In the genomic region with DNA sequence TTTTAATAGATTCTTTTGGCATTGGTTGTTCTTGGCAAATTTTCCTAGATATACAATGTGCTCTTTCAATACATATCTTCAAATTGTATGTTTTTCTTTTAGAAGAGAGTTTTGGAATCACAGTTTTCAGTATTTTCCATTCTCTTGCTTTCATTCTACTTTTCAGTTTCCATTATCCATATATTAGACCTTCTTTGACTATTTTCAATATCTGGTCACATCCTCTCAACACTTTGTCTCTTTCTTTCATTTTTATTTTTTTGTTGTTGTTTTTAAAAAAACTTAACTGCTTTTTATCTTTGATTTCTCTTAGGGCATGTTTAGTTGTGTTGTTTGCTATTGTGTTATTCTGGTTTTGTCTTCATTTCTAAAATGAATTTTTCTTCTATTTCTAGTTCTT, we compare ENCODE assay signal across 21 cellular contexts. TPM values are rescaled to one million over a fixed set of nuclear protein-coding genes. Genes with fewer than 3 reads are reported as not detected.
DNase-seq lines count a peak whose midpoint lies in the region; TF ChIP-seq lines count a peak whose summit lies in the region.
"Had no signal": no experiment of that assay in that cellular context is flagged by ENCODE, and none has a peak within 500 bp of the region (broad histone marks: within the 10 kb centered on the region; RNA-seq: fewer than 3 reads in every experiment).

No MANE protein-coding gene starts in this region.

- peaks cover 2% of the 10 kb centered on the region for H3K36me3 Mint-ChIP-seq in activated naive CD4-positive, alpha-beta T cell treated with anti-CD3 and anti-CD28 coated beads, Interleukin-2, amount 50 U/mL, for 24 hours
- H3K36me3 Mint-ChIP-seq in endodermal cell (ENCODE audit: low read depth), result peaks cover 4% of the 10 kb centered on the region
- H3K36me3 Mint-ChIP-seq: CD8-positive, alpha-beta T cell had no signal

- H3K9me3 Mint-ChIP-seq in activated naive CD4-positive, alpha-beta T cell treated with anti-CD3 and anti-CD28 coated beads, Interleukin-2, amount 50 U/mL, for 24 hours, result peaks cover 13% of the 10 kb centered on the region
- H3K9me3 Mint-ChIP-seq in endodermal cell, result peaks cover 36% of the 10 kb centered on the region

- no peaks in the 10 kb centered on the region for H4K20me1 ChIP-seq in OCI-LY7 (ENCODE audit: insufficient read depth, low read length)
- H4K20me1 ChIP-seq: BLaER1 treated with 17β-estradiol and CSF1 and Interleukin-3, amounts not matched to agents 10 nM and 100 nM had no signal

- H3K9ac ChIP-seq in endodermal cell (ENCODE audit: extremely low read depth, low read length, poor library complexity, severe bottlenecking), result no peak overlapping the region
- H3K9ac ChIP-seq: BLaER1 treated with 17β-estradiol and CSF1 and Interleukin-3, amounts not matched to agents 10 nM and 100 nM; GM23248 had no signal

- no peaks in the 10 kb centered on the region for H3K9me2 ChIP-seq in OCI-LY7 (ENCODE audit: insufficient read depth, low read length)

- no peak for TF ChIP-seq EP300 in suprapubic skin (IDR thresholded peaks at IDR 0.05)

- 0 out of 2 replicates have a peak, but pooled peaks have one; percentile 11 for TF ChIP-seq CTCF in OCI-LY7 (conservative IDR thresholded peaks at IDR 0.05; ENCODE audit: low read length)
- no peak for TF ChIP-seq CTCF in endodermal cell (conservative IDR thresholded peaks at IDR 0.05)
- no peak for TF ChIP-seq CTCF in suprapubic skin (IDR thresholded peaks at IDR 0.05)

- H2AFZ ChIP-seq in OCI-LY7 (ENCODE audit: low read length), result no peak overlapping the region
- H2AFZ ChIP-seq: GM23248 had no signal

- peaks cover 12% of the 10 kb centered on the region for H3K27me3 Mint-ChIP-seq in activated naive CD4-positive, alpha-beta T cell treated with anti-CD3 and anti-CD28 coated beads, Interleukin-2, amount 50 U/mL, for 24 hours
- peaks cover 17% of the 10 kb centered on the region for H3K27me3 Mint-ChIP-seq in endodermal cell (ENCODE audit: insufficient read depth)

- DNase-seq in activated naive CD4-positive, alpha-beta T cell (lab: John Stamatoyannopoulos, UW), result no peak
- DNase-seq in OCI-LY7 (ENCODE audit: low spot score) (no peak), endodermal cell (no peak), midbrain (lab: John Stamatoyannopoulos, UW) (no peak), putamen (ENCODE audit: low spot score) (no peak), NCI-H2107 treated with DMSO at 0.1 percent for 48 hours (lab: John Stamatoyannopoulos, UW; ENCODE audit: unreplicated experiment) (no peak), suprapubic skin (ENCODE audit: low spot score in 2 of 2) (no peak)
- DNase-seq: CD8-positive, alpha-beta T cell; COR-L47; DMS 273 treated with DMSO at 0.1 percent for 48 hours; DMS53; DND-41; EL; GM23248; HFFc6; IMR-90 had no signal

- intact Hi-C loops in OCI-LY7 (cut with micrococcal nuclease; ENCODE audit: unreplicated experiment), result no loop called here

- POLR2A ChIA-PET in OCI-LY7 (lab: Charles Lee), result interaction anchor here (0.7 kb wide), 1 partner anchor 158 kb away, joined by 3 read pairs; no protein-coding TSS in a partner anchor

- H3K4me3 ChIP-seq in OCI-LY7 (ENCODE audit: low read depth, low read length, poor library complexity, severe bottlenecking) (no peak overlapping the region), endodermal cell (ENCODE audit: low read length) (peak overlapping the region; percentile 64), suprapubic skin (no peak overlapping the region)
- H3K4me3 ChIP-seq: BLaER1 treated with 17β-estradiol and CSF1 and Interleukin-3, amounts not matched to agents 10 nM and 100 nM; GM23248; HAP-1 had no signal

- H3K9me3 ChIP-seq in OCI-LY7 (ENCODE audit: low read length), result peaks cover 11% of the 10 kb centered on the region; the same call in 1 of the 2 replicates
- peaks cover 32% of the 10 kb centered on the region for H3K9me3 ChIP-seq in endodermal cell (ENCODE audit: control insufficient read depth, low read length)
- H3K9me3 ChIP-seq in suprapubic skin, result peaks cover 6% of the 10 kb centered on the region

- H3K4me3 Mint-ChIP-seq in activated naive CD4-positive, alpha-beta T cell treated with anti-CD3 and anti-CD28 coated beads, Interleukin-2, amount 50 U/mL, for 24 hours, result no peak overlapping the region
- H3K4me3 Mint-ChIP-seq in endodermal cell, result no peak overlapping the region
- H3K4me3 Mint-ChIP-seq: B cell; CD8-positive, alpha-beta T cell; HFFc6 had no signal

- CTCF ChIA-PET in OCI-LY7 (lab: Charles Lee; ENCODE audit: unreplicated experiment), result no interaction called here

- H3K79me2 ChIP-seq in OCI-LY7 (ENCODE audit: insufficient read depth, low read depth, low read length), result no peaks in the 10 kb centered on the region

- TF ChIP-seq POLR2A in suprapubic skin (IDR thresholded peaks at IDR 0.05), result no peak

- H3K27ac ChIP-seq in OCI-LY7 (ENCODE audit: low read depth, low read length, poor library complexity, severe bottlenecking), result no peak overlapping the region
- H3K27ac ChIP-seq in endodermal cell (ENCODE audit: low read depth, low read length), result no peak overlapping the region
- H3K27ac ChIP-seq in suprapubic skin, result no peak overlapping the region
- H3K27ac ChIP-seq: 22Rv1; BLaER1 treated with 17β-estradiol and CSF1 and Interleukin-3, amounts not matched to agents 10 nM and 100 nM; GM23248 had no signal

- no peaks in the 10 kb centered on the region for H3K36me3 ChIP-seq in OCI-LY7 (ENCODE audit: insufficient read depth, low read length)
- no peaks in the 10 kb centered on the region for H3K36me3 ChIP-seq in endodermal cell (ENCODE audit: control insufficient read depth, insufficient read depth, low read length)
- no peaks in the 10 kb centered on the region for H3K36me3 ChIP-seq in suprapubic skin
- H3K36me3 ChIP-seq: HAP-1 had no signal

- no TSS peak for BruUV-seq in OCI-LY7 (replicated peaks; lab: Mats Ljungman, UMichigan)

- H3K27ac Mint-ChIP-seq in activated naive CD4-positive, alpha-beta T cell treated with anti-CD3 and anti-CD28 coated beads, Interleukin-2, amount 50 U/mL, for 24 hours, result peak overlapping the region; percentile 30
- H3K27ac Mint-ChIP-seq in endodermal cell, result no peak overlapping the region
- H3K27ac Mint-ChIP-seq: B cell; CD8-positive, alpha-beta T cell; HFFc6 had no signal

- H3K4me1 ChIP-seq in OCI-LY7 (ENCODE audit: insufficient read depth, low read length, poor library complexity, severe bottlenecking), result no peaks in the 10 kb centered on the region
- peaks cover 4% of the 10 kb centered on the region for H3K4me1 ChIP-seq in endodermal cell (ENCODE audit: control insufficient read depth, insufficient read depth, low read length)
- H3K4me1 ChIP-seq in suprapubic skin, result no peaks in the 10 kb centered on the region
- H3K4me1 ChIP-seq: HAP-1 had no signal

- H3K4me1 Mint-ChIP-seq in activated naive CD4-positive, alpha-beta T cell treated with anti-CD3 and anti-CD28 coated beads, Interleukin-2, amount 50 U/mL, for 24 hours, result no peaks in the 10 kb centered on the region
- H3K4me1 Mint-ChIP-seq in endodermal cell, result peaks cover 12% of the 10 kb centered on the region
- H3K4me1 Mint-ChIP-seq: B cell had no signal

- no peak overlapping the region for H3K4me2 ChIP-seq in OCI-LY7 (ENCODE audit: low read length)
- H3K4me2 ChIP-seq: BLaER1 treated with 17β-estradiol and CSF1 and Interleukin-3, amounts not matched to agents 10 nM and 100 nM had no signal

- H3K27me3 ChIP-seq in endodermal cell (ENCODE audit: control insufficient read depth, insufficient read depth, low read length, poor library complexity, severe bottlenecking) (peaks cover 33% of the 10 kb centered on the region), suprapubic skin (peaks cover 9% of the 10 kb centered on the region)
- H3K27me3 ChIP-seq: BLaER1 treated with 17β-estradiol and CSF1 and Interleukin-3, amounts not matched to agents 10 nM and 100 nM had no signal

RNA-seq across cellular contexts. Expression of a gene that starts 59.9 kb away (rescaled TPM):
- 5.8 and 6.8 TPM in 2 replicates for total RNA-seq in OCI-LY7 (2014; rRNA removed; shearing (Covaris generic))
- total RNA-seq in OCI-LY7 (2022), result 12.0 and 13.0 TPM in 2 replicates
- 10 to 100 TPM in 1 of 2 donors, 1 to 10 TPM in 1; 9.5 to 11.7 TPM for total RNA-seq in endodermal cell
- polyA plus RNA-seq in endodermal cell (2013, experiment 1 of 2), result 9.5 TPM
- polyA plus RNA-seq in endodermal cell (2013, experiment 2 of 2), result 8.2 TPM
- total RNA-seq in suprapubic skin, result 10 to 100 TPM in 1 of 4 donors, 1 to 10 TPM in 3; 5.0 to 25.7 (median 7.0) TPM
